In genomic region chr16:58367252-58367651, GRCh38 we compare ENCODE assay signal across 35 cellular contexts.
"Had no signal": no experiment of that assay in that cellular context is flagged by ENCODE, and none has a peak within 500 bp of the region (broad histone marks: within the 10 kb centered on the region; RNA-seq: fewer than 3 reads in every experiment).

No MANE protein-coding gene starts in this region.

- H3K36me3 ChIP-seq: MG63 had no signal

- DNase-seq: Karpas-422, Kasumi-1, MG63, MM.1S, MV-4-11, NCI-H1048, NCI-H1092, NCI-H1092 treated with DMSO at 0.1 percent for 48 hours, NCI-H1105, NCI-H1105 treated with DMSO at 0.1 percent for 48 hours, NCI-H1417, NCI-H1417 treated with DMSO at 0.1 percent for 48 hours, NCI-H1436, NCI-H1436 treated with DMSO at 0.1 percent for 48 hours, NCI-H146, NCI-H1694, NCI-H1694 treated with DMSO at 0.1 percent for 48 hours, NCI-H187, NCI-H187 treated with DMSO at 0.1 percent for 48 hours, NCI-H1930, NCI-H2029, NCI-H2029 treated with DMSO at 0.1 percent for 48 hours, NCI-H2081, NCI-H2081 treated with DMSO at 0.1 percent for 48 hours, NCI-H2107, NCI-H2171, NCI-H2171 treated with DMSO at 0.1 percent for 48 hours, NCI-H2227 treated with DMSO at 0.1 percent for 48 hours, NCI-H226, NCI-H345, NCI-H446, NCI-H446 treated with DMSO at 0.1 percent for 48 hours, NCI-H510A, NCI-H510A treated with DMSO at 0.1 percent for 48 hours, NCI-H524 had no signal

- H3K4me3 ChIP-seq: MG63 had no signal

- H3K9me3 ChIP-seq: MG63 had no signal
